8 cellular contexts compared by ENCODE assay signal in the genomic region with DNA sequence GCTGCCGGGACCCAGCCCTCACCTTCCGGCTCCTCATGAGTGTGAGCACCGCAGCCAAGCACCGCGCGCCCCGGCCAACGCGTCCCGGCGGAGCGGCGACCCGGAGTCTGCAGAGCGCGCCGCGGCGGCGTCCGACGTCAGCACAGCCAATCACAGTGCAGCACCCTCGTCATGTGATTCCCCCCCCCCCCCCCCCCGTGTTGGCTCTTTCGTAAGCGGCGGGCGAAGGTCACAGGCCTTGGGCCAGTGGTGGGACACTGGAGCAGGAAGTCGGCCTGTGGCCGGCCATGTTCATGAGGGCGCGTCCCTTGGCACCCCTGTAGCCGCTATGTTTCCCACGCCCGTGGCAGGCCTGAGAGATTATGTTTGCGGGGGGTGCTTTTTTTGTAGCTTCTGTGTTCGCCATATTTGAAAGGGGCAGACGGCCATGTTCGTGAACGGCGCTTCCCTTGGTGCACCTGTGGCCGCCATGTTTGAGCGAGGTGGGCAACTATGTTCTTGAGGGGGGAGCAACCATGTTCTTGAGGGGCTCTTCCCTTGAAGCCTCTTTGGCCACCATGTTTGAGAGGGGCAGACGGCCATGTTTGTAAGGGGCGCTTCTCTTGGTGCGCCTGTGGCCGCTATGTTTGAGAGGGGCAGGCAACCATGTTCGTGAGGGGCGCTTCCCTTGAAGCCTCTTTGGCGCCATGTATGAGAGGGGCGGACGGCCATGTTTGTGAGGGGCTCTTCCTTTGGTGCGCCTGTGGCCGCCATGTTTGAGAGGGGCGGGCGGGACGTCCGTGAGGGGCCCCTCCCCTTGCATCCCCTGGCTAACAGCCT. TPM values are rescaled to one million over a fixed set of nuclear protein-coding genes. Genes with fewer than 3 reads are reported as not detected.
A peak's percentile ranks its signal among the peaks of the same experiment; 100 is the strongest.
DNase-seq lines count a peak whose midpoint lies in the region; TF ChIP-seq lines count a peak whose summit lies in the region.

C1orf174 (minus strand) TSS at position 123 of the 819 bp plus-strand sequence; CDS start at position 37, 86 bp downstream.

- H3K4me1 Mint-ChIP-seq in nephron, result peaks cover 33% of the 10 kb centered on the region
- H3K4me1 Mint-ChIP-seq in stimulated activated naive CD8-positive, alpha-beta T cell treated with anti-CD3 and anti-CD28 coated beads, Interleukin-15, Interleukin-2, amounts not matched to agents 100 ng/mL and 50 ng/mL, for 24 hours (ENCODE audit: low read depth), result peaks cover 51% of the 10 kb centered on the region

- H3K27me3 Mint-ChIP-seq in nephron (ENCODE audit: low read depth), result peaks cover 3% of the 10 kb centered on the region
- H3K27me3 Mint-ChIP-seq in stimulated activated naive CD8-positive, alpha-beta T cell treated with anti-CD3 and anti-CD28 coated beads, Interleukin-15, Interleukin-2, amounts not matched to agents 100 ng/mL and 50 ng/mL, for 24 hours, result no peaks in the 10 kb centered on the region

- H3K27ac Mint-ChIP-seq in nephron, result peak within 1 kb of the TSS; percentile 98 to 100 (median 99)
- H3K27ac Mint-ChIP-seq in stimulated activated naive CD8-positive, alpha-beta T cell treated with anti-CD3 and anti-CD28 coated beads, Interleukin-15, Interleukin-2, amounts not matched to agents 100 ng/mL and 50 ng/mL, for 24 hours, result peak within 1 kb of the TSS; percentile 95

- peak within 1 kb of the TSS; percentile 92 to 95 (median 92) for H3K4me3 Mint-ChIP-seq in nephron
- peak within 1 kb of the TSS; percentile 90 for H3K4me3 Mint-ChIP-seq in stimulated activated naive CD8-positive, alpha-beta T cell treated with anti-CD3 and anti-CD28 coated beads, Interleukin-15, Interleukin-2, amounts not matched to agents 100 ng/mL and 50 ng/mL, for 24 hours

- H3K9me3 Mint-ChIP-seq in nephron, result peaks cover 16% of the 10 kb centered on the region
- H3K9me3 Mint-ChIP-seq in stimulated activated naive CD8-positive, alpha-beta T cell treated with anti-CD3 and anti-CD28 coated beads, Interleukin-15, Interleukin-2, amounts not matched to agents 100 ng/mL and 50 ng/mL, for 24 hours, result peaks cover 4% of the 10 kb centered on the region

- peaks cover 31% of the 10 kb centered on the region for H3K36me3 Mint-ChIP-seq in nephron (ENCODE audit: low read depth)
- peaks cover 25% of the 10 kb centered on the region for H3K36me3 Mint-ChIP-seq in stimulated activated naive CD8-positive, alpha-beta T cell treated with anti-CD3 and anti-CD28 coated beads, Interleukin-15, Interleukin-2, amounts not matched to agents 100 ng/mL and 50 ng/mL, for 24 hours (ENCODE audit: low read depth)

- peak; percentile 98 for DNase-seq in Daoy (ENCODE audit: low read depth)
- DNase-seq in GOT3 (lab: John Stamatoyannopoulos, UW), result peak; percentile 92
- peak; percentile 93 for DNase-seq in LNCaP clone FGC (ENCODE audit: low read depth)
- peak; percentile 97 for DNase-seq in SHP77 treated with DMSO at 0.1 percent for 48 hours (lab: John Stamatoyannopoulos, UW)
- peak; percentile 97 for DNase-seq in activated effector memory CD4-positive, alpha-beta T cell treated with anti-CD3 and anti-CD28 coated beads, Interleukin-2, amount 50 U/mL, for 16 hours
- DNase-seq in fibroblast of the aortic adventitia (ENCODE audit: low read depth), result peak; percentile 99

- H3K4me3 ChIP-seq in LNCaP clone FGC (ENCODE audit: low read depth, low read length) (peak within 1 kb of the TSS; percentile 82), fibroblast of the aortic adventitia (ENCODE audit: low read depth, low read length) (peak within 1 kb of the TSS; percentile 93)

- TF ChIP-seq CTCF in LNCaP clone FGC (IDR thresholded peaks at IDR 0.05; ENCODE audit: control insufficient read depth, extremely low read depth, insufficient read depth), result no peak
- TF ChIP-seq CTCF in fibroblast of the aortic adventitia (IDR thresholded peaks at IDR 0.05; ENCODE audit: insufficient read depth, low read length), result no peak
- no peak for TF ChIP-seq CTCF in nephron (IDR thresholded peaks at IDR 0.05; ENCODE audit: unreplicated experiment in 3 of 3)

RNA-seq across cellular contexts. Expression of gene C1orf174, which starts in this region (rescaled TPM):
- 28.3 and 31.8 TPM in 2 replicates for total RNA-seq in Daoy (2014; rRNA removed; shearing (Covaris generic))
- total RNA-seq in fibroblast of the aortic adventitia (ENCODE audit: low replicate concordance), result 13.5 and 35.3 TPM in 2 replicates

Comparison
In these comparisons a context has a peak if more than half of its experiments do, and no peak if none do; other contexts are left out.
1. Peak in every context shown above with its lines: DNase-seq and H3K4me3 ChIP-seq.